ENCODE assay signal across 1 cellular context in genomic region chr12:52924764-52925716, GRCh38.
TF ChIP-seq lines count a peak whose summit lies in the region.

No MANE protein-coding gene starts in this region.

TF ChIP-seq in K562, 482 proteins besides CTCF, POLR2A, EP300 and RAD21 (continued from another document and continues in another):
- TF ChIP-seq HIVEP1 (CRISPR knock-in tag; IDR thresholded peaks at IDR 0.05) (no peak), STAT5B (CRISPR knock-in tag; IDR thresholded peaks at IDR 0.05) (no peak), TAF15 (IDR thresholded peaks at IDR 0.05; ENCODE audit: low read depth, low read length) (no peak), ZKSCAN1 (IDR thresholded peaks at IDR 0.05; ENCODE audit: low read depth, low read length) (no peak), NFE2L1 (tag; IDR thresholded peaks at IDR 0.05; ENCODE audit: borderline replicate concordance, low read depth) (no peak), CREB5 (CRISPR knock-in tag; IDR thresholded peaks at IDR 0.05) (no peak), YBX1 (IDR thresholded peaks at IDR 0.05) (no peak), ETV6 (IDR thresholded peaks at IDR 0.05; ENCODE audit: borderline replicate concordance in 1 of 2, low read depth in 2 of 2, low read length in 1 of 2) (no peak), ETV6 (CRISPR knock-in tag; IDR thresholded peaks at IDR 0.05; ENCODE audit: borderline replicate concordance) (no peak), CHAMP1 (IDR thresholded peaks at IDR 0.05) (no peak), ZNF174 (CRISPR knock-in tag; IDR thresholded peaks at IDR 0.05) (no peak), ZNF436 (CRISPR knock-in tag; IDR thresholded peaks at IDR 0.05) (no peak), ZNF76 (CRISPR knock-in tag; IDR thresholded peaks at IDR 0.05; ENCODE audit: borderline replicate concordance) (no peak), ZNF140 (CRISPR knock-in tag; IDR thresholded peaks at IDR 0.05) (no peak), ZSCAN32 (CRISPR knock-in tag; IDR thresholded peaks at IDR 0.05) (no peak), FOXK1 (CRISPR knock-in tag; IDR thresholded peaks at IDR 0.05; ENCODE audit: borderline replicate concordance) (no peak), NCOA2 (IDR thresholded peaks at IDR 0.05; ENCODE audit: partially characterized antibody in 2 of 2) (no peak), KDM4B (IDR thresholded peaks at IDR 0.05; ENCODE audit: borderline replicate concordance in 2 of 2, low read depth in 1 of 2) (no peak), PRPF4 (IDR thresholded peaks at IDR 0.05; ENCODE audit: insufficient read depth, low read depth, low read length, poor library complexity, severe bottlenecking) (no peak), ATF2 (CRISPR knock-in tag; IDR thresholded peaks at IDR 0.05) (no peak), MEIS2 (IDR thresholded peaks at IDR 0.05; ENCODE audit: partially characterized antibody) (peak; percentile 60), TEAD2 (tag; IDR thresholded peaks at IDR 0.05) (no peak), JUND (IDR thresholded peaks at IDR 0.05; ENCODE audit: borderline replicate concordance, low read depth, low read length) (peak; percentile 92), JUND (tag; IDR thresholded peaks at IDR 0.05; ENCODE audit: borderline replicate concordance, low read depth, low read length) (peak; percentile 88; the same call in 2 of the 3 replicates), ZNF124 (CRISPR knock-in tag; IDR thresholded peaks at IDR 0.05) (no peak), ZNF197 (CRISPR knock-in tag; IDR thresholded peaks at IDR 0.05; ENCODE audit: low read depth) (no peak), BACH1 (tag; IDR thresholded peaks at IDR 0.05) (no peak), ESRRB (CRISPR knock-in tag; IDR thresholded peaks at IDR 0.05; ENCODE audit: borderline replicate concordance) (no peak), KLF1 (tag; IDR thresholded peaks at IDR 0.05) (no peak), TSC22D4 (tag; IDR thresholded peaks at IDR 0.05) (no peak), PATZ1 (CRISPR knock-in tag; IDR thresholded peaks at IDR 0.05; ENCODE audit: borderline replicate concordance) (no peak), BHLHE40 (IDR thresholded peaks at IDR 0.05; ENCODE audit: low read length) (0 out of 2 replicates have a peak, but pooled peaks have one; percentile 25), SIN3A (IDR thresholded peaks at IDR 0.05; ENCODE audit: borderline replicate concordance in 2 of 2, control insufficient read depth in 1 of 2, low read depth in 2 of 2, low read length in 2 of 2) (no peak), SMARCE1 (IDR thresholded peaks at IDR 0.05) (peak; percentile 96), CREBBP (IDR thresholded peaks at IDR 0.05; ENCODE audit: low read depth, low read length) (no peak), XRCC5 (IDR thresholded peaks at IDR 0.05; ENCODE audit: low read depth, low read length) (no peak), FIP1L1 (IDR thresholded peaks at IDR 0.05; ENCODE audit: low read depth, low read length, poor library complexity, severe bottlenecking) (no peak), ZNF77 (CRISPR knock-in tag; IDR thresholded peaks at IDR 0.05) (no peak), HDAC8 (tag; IDR thresholded peaks at IDR 0.05) (no peak; the same call in 1 of the 2 replicates), NBN (IDR thresholded peaks at IDR 0.05; ENCODE audit: low read depth) (no peak), GMEB1 (CRISPR knock-in tag; IDR thresholded peaks at IDR 0.05) (no peak), PTBP1 (IDR thresholded peaks at IDR 0.05; ENCODE audit: low read depth, low read length) (0 out of 2 replicates have a peak, but pooled peaks have one; percentile 20), TCF7 (IDR thresholded peaks at IDR 0.05; ENCODE audit: borderline replicate concordance) (no peak), MEF2D (tag; conservative IDR thresholded peaks at IDR 0.05; ENCODE audit: low read depth) (no peak), TAF1 (IDR thresholded peaks at IDR 0.05; ENCODE audit: control insufficient read depth, extremely low read depth, insufficient read depth, low read length, severe bottlenecking) (no peak), MTF1 (CRISPR knock-in tag; IDR thresholded peaks at IDR 0.05; ENCODE audit: borderline replicate concordance) (no peak), IFI16 (CRISPR knock-in tag; IDR thresholded peaks at IDR 0.05) (no peak), EHMT2 (IDR thresholded peaks at IDR 0.05) (no peak), PHTF2 (CRISPR knock-in tag; IDR thresholded peaks at IDR 0.05) (no peak), L3MBTL2 (IDR thresholded peaks at IDR 0.05) (no peak), STAG1 (CRISPR knock-in tag; IDR thresholded peaks at IDR 0.05; ENCODE audit: borderline replicate concordance) (no peak), HEY1 (CRISPR knock-in tag; IDR thresholded peaks at IDR 0.05; ENCODE audit: borderline replicate concordance) (no peak), CEBPZ (IDR thresholded peaks at IDR 0.05; ENCODE audit: borderline replicate concordance, low read depth, low read length) (no peak), GABPA (tag; conservative IDR thresholded peaks at IDR 0.05; ENCODE audit: low read depth) (0 out of 2 replicates have a peak, but pooled peaks have one; percentile 16)
- TF ChIP-seq, protein P1, sequence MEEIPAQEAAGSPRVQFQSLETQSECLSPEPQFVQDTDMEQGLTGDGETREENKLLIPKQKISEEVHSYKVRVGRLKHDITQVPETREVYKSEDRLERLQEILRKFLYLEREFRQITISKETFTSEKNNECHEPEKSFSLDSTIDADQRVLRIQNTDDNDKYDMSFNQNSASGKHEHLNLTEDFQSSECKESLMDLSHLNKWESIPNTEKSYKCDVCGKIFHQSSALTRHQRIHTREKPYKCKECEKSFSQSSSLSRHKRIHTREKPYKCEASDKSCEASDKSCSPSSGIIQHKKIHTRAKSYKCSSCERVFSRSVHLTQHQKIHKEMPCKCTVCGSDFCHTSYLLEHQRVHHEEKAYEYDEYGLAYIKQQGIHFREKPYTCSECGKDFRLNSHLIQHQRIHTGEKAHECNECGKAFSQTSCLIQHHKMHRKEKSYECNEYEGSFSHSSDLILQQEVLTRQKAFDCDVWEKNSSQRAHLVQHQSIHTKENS (CRISPR knock-in tag; IDR thresholded peaks at IDR 0.05): no peak
- TF ChIP-seq, protein P2, sequence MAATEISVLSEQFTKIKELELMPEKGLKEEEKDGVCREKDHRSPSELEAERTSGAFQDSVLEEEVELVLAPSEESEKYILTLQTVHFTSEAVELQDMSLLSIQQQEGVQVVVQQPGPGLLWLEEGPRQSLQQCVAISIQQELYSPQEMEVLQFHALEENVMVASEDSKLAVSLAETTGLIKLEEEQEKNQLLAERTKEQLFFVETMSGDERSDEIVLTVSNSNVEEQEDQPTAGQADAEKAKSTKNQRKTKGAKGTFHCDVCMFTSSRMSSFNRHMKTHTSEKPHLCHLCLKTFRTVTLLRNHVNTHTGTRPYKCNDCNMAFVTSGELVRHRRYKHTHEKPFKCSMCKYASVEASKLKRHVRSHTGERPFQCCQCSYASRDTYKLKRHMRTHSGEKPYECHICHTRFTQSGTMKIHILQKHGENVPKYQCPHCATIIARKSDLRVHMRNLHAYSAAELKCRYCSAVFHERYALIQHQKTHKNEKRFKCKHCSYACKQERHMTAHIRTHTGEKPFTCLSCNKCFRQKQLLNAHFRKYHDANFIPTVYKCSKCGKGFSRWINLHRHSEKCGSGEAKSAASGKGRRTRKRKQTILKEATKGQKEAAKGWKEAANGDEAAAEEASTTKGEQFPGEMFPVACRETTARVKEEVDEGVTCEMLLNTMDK (IDR thresholded peaks at IDR 0.05; ENCODE audit: borderline replicate concordance, insufficient read depth, low read depth, low read length, poor library complexity, severe bottlenecking): no peak
- TF ChIP-seq, protein P3, sequence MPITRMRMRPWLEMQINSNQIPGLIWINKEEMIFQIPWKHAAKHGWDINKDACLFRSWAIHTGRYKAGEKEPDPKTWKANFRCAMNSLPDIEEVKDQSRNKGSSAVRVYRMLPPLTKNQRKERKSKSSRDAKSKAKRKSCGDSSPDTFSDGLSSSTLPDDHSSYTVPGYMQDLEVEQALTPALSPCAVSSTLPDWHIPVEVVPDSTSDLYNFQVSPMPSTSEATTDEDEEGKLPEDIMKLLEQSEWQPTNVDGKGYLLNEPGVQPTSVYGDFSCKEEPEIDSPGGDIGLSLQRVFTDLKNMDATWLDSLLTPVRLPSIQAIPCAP (CRISPR knock-in tag; IDR thresholded peaks at IDR 0.05; ENCODE audit: borderline replicate concordance): no peak
